ENCODE assay signal across 1 cellular context in the genomic region with DNA sequence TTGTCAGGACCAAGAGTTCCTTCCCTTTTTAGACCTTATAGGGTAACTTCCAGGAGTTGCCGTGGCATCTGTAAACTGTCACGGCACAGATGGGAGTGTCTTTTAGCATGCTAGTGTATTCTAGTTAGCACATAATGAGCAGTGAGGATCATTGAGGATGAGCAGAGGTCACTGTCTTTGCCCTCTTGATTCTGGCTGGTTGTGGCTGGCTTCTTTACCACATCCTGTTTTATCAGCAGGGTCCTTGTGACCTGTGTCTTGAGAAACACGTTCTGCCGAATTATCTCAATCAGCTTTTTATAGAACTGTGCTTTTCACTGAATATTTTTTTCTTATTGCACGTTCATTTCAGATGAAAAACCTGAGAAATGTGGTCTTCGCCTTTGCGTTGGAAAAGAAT.
TF ChIP-seq lines count a peak whose summit lies in the region.

No MANE protein-coding gene starts in this region.

TF ChIP-seq in GM12878, 131 proteins besides CTCF, POLR2A, EP300 and RAD21 (continued from another document):
- TF ChIP-seq, protein P1, sequence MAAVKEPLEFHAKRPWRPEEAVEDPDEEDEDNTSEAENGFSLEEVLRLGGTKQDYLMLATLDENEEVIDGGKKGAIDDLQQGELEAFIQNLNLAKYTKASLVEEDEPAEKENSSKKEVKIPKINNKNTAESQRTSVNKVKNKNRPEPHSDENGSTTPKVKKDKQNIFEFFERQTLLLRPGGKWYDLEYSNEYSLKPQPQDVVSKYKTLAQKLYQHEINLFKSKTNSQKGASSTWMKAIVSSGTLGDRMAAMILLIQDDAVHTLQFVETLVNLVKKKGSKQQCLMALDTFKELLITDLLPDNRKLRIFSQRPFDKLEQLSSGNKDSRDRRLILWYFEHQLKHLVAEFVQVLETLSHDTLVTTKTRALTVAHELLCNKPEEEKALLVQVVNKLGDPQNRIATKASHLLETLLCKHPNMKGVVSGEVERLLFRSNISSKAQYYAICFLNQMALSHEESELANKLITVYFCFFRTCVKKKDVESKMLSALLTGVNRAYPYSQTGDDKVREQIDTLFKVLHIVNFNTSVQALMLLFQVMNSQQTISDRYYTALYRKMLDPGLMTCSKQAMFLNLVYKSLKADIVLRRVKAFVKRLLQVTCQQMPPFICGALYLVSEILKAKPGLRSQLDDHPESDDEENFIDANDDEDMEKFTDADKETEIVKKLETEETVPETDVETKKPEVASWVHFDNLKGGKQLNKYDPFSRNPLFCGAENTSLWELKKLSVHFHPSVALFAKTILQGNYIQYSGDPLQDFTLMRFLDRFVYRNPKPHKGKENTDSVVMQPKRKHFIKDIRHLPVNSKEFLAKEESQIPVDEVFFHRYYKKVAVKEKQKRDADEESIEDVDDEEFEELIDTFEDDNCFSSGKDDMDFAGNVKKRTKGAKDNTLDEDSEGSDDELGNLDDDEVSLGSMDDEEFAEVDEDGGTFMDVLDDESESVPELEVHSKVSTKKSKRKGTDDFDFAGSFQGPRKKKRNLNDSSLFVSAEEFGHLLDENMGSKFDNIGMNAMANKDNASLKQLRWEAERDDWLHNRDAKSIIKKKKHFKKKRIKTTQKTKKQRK (IDR thresholded peaks at IDR 0.05; ENCODE audit: low read depth, low read length), result no peak
- TF ChIP-seq MXI1 (IDR thresholded peaks at IDR 0.05; ENCODE audit: low read depth, low read length) (no peak), CEBPB (IDR thresholded peaks at IDR 0.05; ENCODE audit: borderline replicate concordance in 1 of 2, low read depth in 2 of 2, low read length in 2 of 2) (no peak), KDM1A (IDR thresholded peaks at IDR 0.05; ENCODE audit: borderline replicate concordance) (no peak), SRF (IDR thresholded peaks at IDR 0.05; ENCODE audit: low read depth in 2 of 2, low read length in 2 of 2) (no peak), ZNF217 (IDR thresholded peaks at IDR 0.05) (no peak), PML (IDR thresholded peaks at IDR 0.05; ENCODE audit: low read length) (no peak), KAT2A (conservative IDR thresholded peaks at IDR 0.05; ENCODE audit: control insufficient read depth, low read depth, low read length) (no peak), BCL11A (IDR thresholded peaks at IDR 0.05; ENCODE audit: low read depth, low read length) (no peak), MTA2 (IDR thresholded peaks at IDR 0.05; ENCODE audit: low read depth) (peak; percentile 37; the same call in 1 of the 2 replicates), HDAC2 (IDR thresholded peaks at IDR 0.05) (no peak), IKZF1 (conservative IDR thresholded peaks at IDR 0.05) (0 out of 2 replicates have a peak, but pooled peaks have one; percentile 9), SMAD1 (IDR thresholded peaks at IDR 0.05; ENCODE audit: low read depth, partially characterized antibody) (no peak), PAX5 (IDR thresholded peaks at IDR 0.05; ENCODE audit: borderline replicate concordance, low read depth, low read length) (no peak), IRF5 (IDR thresholded peaks at IDR 0.05; ENCODE audit: borderline replicate concordance) (no peak), HDGF (IDR thresholded peaks at IDR 0.05) (no peak), MEF2B (IDR thresholded peaks at IDR 0.05; ENCODE audit: partially characterized antibody, poor library complexity, severe bottlenecking) (no peak), CBFB (IDR thresholded peaks at IDR 0.05; ENCODE audit: low read depth) (no peak), BHLHE40 (IDR thresholded peaks at IDR 0.05; ENCODE audit: borderline replicate concordance in 1 of 2, low read depth in 2 of 2, low read length in 1 of 2) (peak; percentile 50 to 57; a peak in 3 of 4 replicates), MLLT1 (IDR thresholded peaks at IDR 0.05) (no peak), MYC (IDR thresholded peaks at IDR 0.05; ENCODE audit: insufficient read depth, insufficient read length, insufficient replicate concordance, low read length, severe bottlenecking) (no peak), TBL1XR1 (IDR thresholded peaks at IDR 0.05; ENCODE audit: low read depth, low read length) (no peak), YY1 (IDR thresholded peaks at IDR 0.05; ENCODE audit: low read depth, low read length) (no peak), EGR1 (IDR thresholded peaks at IDR 0.05; ENCODE audit: borderline replicate concordance in 1 of 2, low read depth in 2 of 2, low read length in 2 of 2) (no peak), NR2C2 (IDR thresholded peaks at IDR 0.05; ENCODE audit: borderline replicate concordance, control insufficient read depth, insufficient read length, low read depth) (no peak)
- TF ChIP-seq, protein P2, sequence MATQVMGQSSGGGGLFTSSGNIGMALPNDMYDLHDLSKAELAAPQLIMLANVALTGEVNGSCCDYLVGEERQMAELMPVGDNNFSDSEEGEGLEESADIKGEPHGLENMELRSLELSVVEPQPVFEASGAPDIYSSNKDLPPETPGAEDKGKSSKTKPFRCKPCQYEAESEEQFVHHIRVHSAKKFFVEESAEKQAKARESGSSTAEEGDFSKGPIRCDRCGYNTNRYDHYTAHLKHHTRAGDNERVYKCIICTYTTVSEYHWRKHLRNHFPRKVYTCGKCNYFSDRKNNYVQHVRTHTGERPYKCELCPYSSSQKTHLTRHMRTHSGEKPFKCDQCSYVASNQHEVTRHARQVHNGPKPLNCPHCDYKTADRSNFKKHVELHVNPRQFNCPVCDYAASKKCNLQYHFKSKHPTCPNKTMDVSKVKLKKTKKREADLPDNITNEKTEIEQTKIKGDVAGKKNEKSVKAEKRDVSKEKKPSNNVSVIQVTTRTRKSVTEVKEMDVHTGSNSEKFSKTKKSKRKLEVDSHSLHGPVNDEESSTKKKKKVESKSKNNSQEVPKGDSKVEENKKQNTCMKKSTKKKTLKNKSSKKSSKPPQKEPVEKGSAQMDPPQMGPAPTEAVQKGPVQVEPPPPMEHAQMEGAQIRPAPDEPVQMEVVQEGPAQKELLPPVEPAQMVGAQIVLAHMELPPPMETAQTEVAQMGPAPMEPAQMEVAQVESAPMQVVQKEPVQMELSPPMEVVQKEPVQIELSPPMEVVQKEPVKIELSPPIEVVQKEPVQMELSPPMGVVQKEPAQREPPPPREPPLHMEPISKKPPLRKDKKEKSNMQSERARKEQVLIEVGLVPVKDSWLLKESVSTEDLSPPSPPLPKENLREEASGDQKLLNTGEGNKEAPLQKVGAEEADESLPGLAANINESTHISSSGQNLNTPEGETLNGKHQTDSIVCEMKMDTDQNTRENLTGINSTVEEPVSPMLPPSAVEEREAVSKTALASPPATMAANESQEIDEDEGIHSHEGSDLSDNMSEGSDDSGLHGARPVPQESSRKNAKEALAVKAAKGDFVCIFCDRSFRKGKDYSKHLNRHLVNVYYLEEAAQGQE (IDR thresholded peaks at IDR 0.05; ENCODE audit: low read depth, low read length), result no peak
- TF ChIP-seq, protein P3, sequence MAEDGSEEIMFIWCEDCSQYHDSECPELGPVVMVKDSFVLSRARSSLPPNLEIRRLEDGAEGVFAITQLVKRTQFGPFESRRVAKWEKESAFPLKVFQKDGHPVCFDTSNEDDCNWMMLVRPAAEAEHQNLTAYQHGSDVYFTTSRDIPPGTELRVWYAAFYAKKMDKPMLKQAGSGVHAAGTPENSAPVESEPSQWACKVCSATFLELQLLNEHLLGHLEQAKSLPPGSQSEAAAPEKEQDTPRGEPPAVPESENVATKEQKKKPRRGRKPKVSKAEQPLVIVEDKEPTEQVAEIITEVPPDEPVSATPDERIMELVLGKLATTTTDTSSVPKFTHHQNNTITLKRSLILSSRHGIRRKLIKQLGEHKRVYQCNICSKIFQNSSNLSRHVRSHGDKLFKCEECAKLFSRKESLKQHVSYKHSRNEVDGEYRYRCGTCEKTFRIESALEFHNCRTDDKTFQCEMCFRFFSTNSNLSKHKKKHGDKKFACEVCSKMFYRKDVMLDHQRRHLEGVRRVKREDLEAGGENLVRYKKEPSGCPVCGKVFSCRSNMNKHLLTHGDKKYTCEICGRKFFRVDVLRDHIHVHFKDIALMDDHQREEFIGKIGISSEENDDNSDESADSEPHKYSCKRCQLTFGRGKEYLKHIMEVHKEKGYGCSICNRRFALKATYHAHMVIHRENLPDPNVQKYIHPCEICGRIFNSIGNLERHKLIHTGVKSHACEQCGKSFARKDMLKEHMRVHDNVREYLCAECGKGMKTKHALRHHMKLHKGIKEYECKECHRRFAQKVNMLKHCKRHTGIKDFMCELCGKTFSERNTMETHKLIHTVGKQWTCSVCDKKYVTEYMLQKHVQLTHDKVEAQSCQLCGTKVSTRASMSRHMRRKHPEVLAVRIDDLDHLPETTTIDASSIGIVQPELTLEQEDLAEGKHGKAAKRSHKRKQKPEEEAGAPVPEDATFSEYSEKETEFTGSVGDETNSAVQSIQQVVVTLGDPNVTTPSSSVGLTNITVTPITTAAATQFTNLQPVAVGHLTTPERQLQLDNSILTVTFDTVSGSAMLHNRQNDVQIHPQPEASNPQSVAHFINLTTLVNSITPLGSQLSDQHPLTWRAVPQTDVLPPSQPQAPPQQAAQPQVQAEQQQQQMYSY (CRISPR knock-in tag; IDR thresholded peaks at IDR 0.05), result no peak
- TF ChIP-seq, protein P4, sequence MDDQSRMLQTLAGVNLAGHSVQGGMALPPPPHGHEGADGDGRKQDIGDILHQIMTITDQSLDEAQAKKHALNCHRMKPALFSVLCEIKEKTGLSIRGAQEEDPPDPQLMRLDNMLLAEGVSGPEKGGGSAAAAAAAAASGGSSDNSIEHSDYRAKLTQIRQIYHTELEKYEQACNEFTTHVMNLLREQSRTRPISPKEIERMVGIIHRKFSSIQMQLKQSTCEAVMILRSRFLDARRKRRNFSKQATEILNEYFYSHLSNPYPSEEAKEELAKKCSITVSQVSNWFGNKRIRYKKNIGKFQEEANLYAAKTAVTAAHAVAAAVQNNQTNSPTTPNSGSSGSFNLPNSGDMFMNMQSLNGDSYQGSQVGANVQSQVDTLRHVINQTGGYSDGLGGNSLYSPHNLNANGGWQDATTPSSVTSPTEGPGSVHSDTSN (IDR thresholded peaks at IDR 0.05; ENCODE audit: insufficient replicate concordance, low read depth, low read length), result no peak
